Comparison of ENCODE assay signal across 8 cellular contexts in genomic region chr12:6965026-6965661, GRCh38. TPM values are rescaled to one million over a fixed set of nuclear protein-coding genes. Genes with fewer than 3 reads are reported as not detected.
A peak's percentile ranks its signal among the peaks of the same experiment; 100 is the strongest.
DNase-seq lines count a peak whose midpoint lies in the region; ATAC-seq and TF ChIP-seq lines count a peak whose summit lies in the region.

No MANE protein-coding gene starts in this region.

- peaks cover 47 to 54% of the 10 kb centered on the region in 2 experiments for H3K36me3 ChIP-seq in mesenchymal stem cell (ENCODE audit: control insufficient read depth in 1 of 2, insufficient read depth in 2 of 2, low read depth in 1 of 2, low read length in 2 of 2)

- peak overlapping the region; percentile 2 for H3K27ac ChIP-seq in mesenchymal stem cell (ENCODE audit: low read length, poor library complexity, severe bottlenecking)

- H3K9me3 ChIP-seq in mesenchymal stem cell (ENCODE audit: control insufficient read depth, low read length) = no peaks in the 10 kb centered on the region

- peaks cover 25% of the 10 kb centered on the region for H3K4me1 ChIP-seq in mesenchymal stem cell (ENCODE audit: control insufficient read depth, insufficient read depth, low read depth, low read length)

- H3K4me3 ChIP-seq in GM12864 (ENCODE audit: low read depth, low read length) (no peak overlapping the region), mesenchymal stem cell (ENCODE audit: insufficient read depth in 1 of 2, low read depth in 1 of 2, low read length in 2 of 2) (no peak overlapping the region)

- no peak overlapping the region for H2BK12ac ChIP-seq in mesenchymal stem cell (ENCODE audit: low read length in 2 of 2)

- no peaks in the 10 kb centered on the region for H3K9me3 Mint-ChIP-seq in activated CD4-positive, alpha-beta memory T cell treated with anti-CD3 and anti-CD28 coated beads for 36 hours

- H3K27me3 ChIP-seq in mesenchymal stem cell (ENCODE audit: control insufficient read depth in 1 of 2, insufficient read depth in 1 of 2, low read length in 2 of 2) = no peaks in the 10 kb centered on the region

- H2BK15ac ChIP-seq in mesenchymal stem cell (ENCODE audit: low read depth, poor library complexity, severe bottlenecking) = no peak overlapping the region

- H3K79me1 ChIP-seq in mesenchymal stem cell (replicated peaks; ENCODE audit: low read length, poor library complexity, severe bottlenecking) = peaks cover 11% of the 10 kb centered on the region

- H2BK120ac ChIP-seq in mesenchymal stem cell (ENCODE audit: low read depth, low read length) = no peak overlapping the region

- no peak overlapping the region for H2BK5ac ChIP-seq in mesenchymal stem cell (ENCODE audit: low read depth, low read length, poor library complexity, severe bottlenecking)

- CTCF ChIA-PET in activated CD4-positive, alpha-beta memory T cell treated with anti-CD3 and anti-CD28 coated beads for 36 hours (lab: Charles Lee) = interaction anchor here (0.6 to 13.5 kb wide), 15 partner anchors 13 to 173 kb away, joined by 3 to 586 read pairs (median 7); partner anchors contain the start of genes C12orf57, LPCAT3, PTPN6 and RNU7-1

- H3K36me3 Mint-ChIP-seq in activated CD4-positive, alpha-beta memory T cell treated with anti-CD3 and anti-CD28 coated beads for 36 hours = peaks cover 51% of the 10 kb centered on the region

- H3K9ac ChIP-seq in mesenchymal stem cell (ENCODE audit: low read length) = peak overlapping the region; percentile 75

- no peak overlapping the region for H3K23ac ChIP-seq in mesenchymal stem cell (ENCODE audit: low read length in 2 of 2)

- peak overlapping the region in 1 of 2 experiments; percentile 1 for H3K4ac ChIP-seq in mesenchymal stem cell (ENCODE audit: low read depth in 1 of 2, low read length in 2 of 2)

- WGBS in mesenchymal stem cell = 30% methylated on average over 12 of the region's 12 CpGs

- DNase-seq in GM12864 (ENCODE audit: low read depth) (no peak), NCI-H69 (lab: John Stamatoyannopoulos, UW) (peak; percentile 94), mesenchymal stem cell (peak; percentile 85)
- DNase-seq in activated CD4-positive, alpha-beta memory T cell treated with anti-CD3 and anti-CD28 coated beads for 36 hours = peak; percentile 93
- DNase-seq in effector CD4-positive, alpha-beta T cell = peak; percentile 86
- peak; percentile 84 for DNase-seq in stimulated activated CD8-positive, alpha-beta memory T cell treated with anti-CD3 and anti-CD28 coated beads, Interleukin-15, amount 100 ng/mL, for 1 hour (ENCODE audit: low read depth)

- peak overlapping the region; percentile 89 for H3K27ac Mint-ChIP-seq in activated CD4-positive, alpha-beta memory T cell treated with anti-CD3 and anti-CD28 coated beads for 36 hours

- intact Hi-C loops in activated CD4-positive, alpha-beta memory T cell treated with anti-CD3 and anti-CD28 coated beads for 36 hours (cut with micrococcal nuclease) = loop anchor here (1.0 kb wide), 2 partner anchors 21 to 41 kb away; partner anchors contain the start of gene C12orf57

- peak overlapping the region; percentile 84 for H4K91ac ChIP-seq in mesenchymal stem cell (ENCODE audit: low read length)

- H3K27me3 Mint-ChIP-seq in activated CD4-positive, alpha-beta memory T cell treated with anti-CD3 and anti-CD28 coated beads for 36 hours = no peaks in the 10 kb centered on the region

- no peak overlapping the region for H4K8ac ChIP-seq in mesenchymal stem cell (ENCODE audit: low read length)

- H3K14ac ChIP-seq in mesenchymal stem cell (ENCODE audit: low read length in 2 of 2) = no peak overlapping the region

- H2AFZ ChIP-seq in mesenchymal stem cell (ENCODE audit: low read depth, low read length) = no peak overlapping the region

- peaks cover 72% of the 10 kb centered on the region for H3K4me1 Mint-ChIP-seq in activated CD4-positive, alpha-beta memory T cell treated with anti-CD3 and anti-CD28 coated beads for 36 hours (ENCODE audit: low read depth)

- no peak overlapping the region for H3K18ac ChIP-seq in mesenchymal stem cell (ENCODE audit: low read depth in 1 of 2, low read length in 2 of 2)

- peak; percentile 88 for TF ChIP-seq CTCF in GM12864 (IDR thresholded peaks at IDR 0.05; ENCODE audit: low read depth, low read length, missing control alignments)

- peak; percentile 32 for ATAC-seq in HG03442 (IDR thresholded peaks at IDR 0.05; ENCODE audit: unreplicated experiment)
- no peak for ATAC-seq in GM18502 (IDR thresholded peaks at IDR 0.05; ENCODE audit: poor library complexity, unreplicated experiment)

- POLR2A ChIA-PET in activated CD4-positive, alpha-beta memory T cell treated with anti-CD3 and anti-CD28 coated beads for 36 hours (lab: Charles Lee) = interaction anchor here (0.7 to 13.2 kb wide), 4 partner anchors 17 to 143 kb away, joined by 3 to 507 read pairs (median 4); partner anchors contain the start of genes C12orf57, PTPN6 and RNU7-1

- no peak overlapping the region for H3K4me2 ChIP-seq in mesenchymal stem cell (ENCODE audit: low read length, poor library complexity, severe bottlenecking)

- no peak overlapping the region for H3K4me3 Mint-ChIP-seq in activated CD4-positive, alpha-beta memory T cell treated with anti-CD3 and anti-CD28 coated beads for 36 hours

- no peak overlapping the region for H2AK5ac ChIP-seq in mesenchymal stem cell (ENCODE audit: low read length, severe bottlenecking)

RNA-seq across cellular contexts. Expression of gene PHB2, which starts 5.3 kb away (rescaled TPM):
- 100 to 1,000 TPM; 334 to 346 TPM for total RNA-seq in activated CD4-positive, alpha-beta memory T cell treated with anti-CD3 and anti-CD28 coated beads for 36 hours
- 253 TPM for polyA plus RNA-seq in mesenchymal stem cell (2013, experiment 1 of 2)
- 265 TPM for polyA plus RNA-seq in mesenchymal stem cell (2013, experiment 2 of 2)

RNA-seq across cellular contexts. Expression of gene EMG1, which starts 5.6 kb away (rescaled TPM):
- 10 to 100 TPM; 76.5 to 81.5 TPM for total RNA-seq in activated CD4-positive, alpha-beta memory T cell treated with anti-CD3 and anti-CD28 coated beads for 36 hours
- 30.6 TPM for polyA plus RNA-seq in mesenchymal stem cell (2013, experiment 1 of 2)
- polyA plus RNA-seq in mesenchymal stem cell (2013, experiment 2 of 2) = 32.3 TPM

RNA-seq across cellular contexts. Expression of gene PTPN6, which starts 14.0 kb away (rescaled TPM):
- total RNA-seq in activated CD4-positive, alpha-beta memory T cell treated with anti-CD3 and anti-CD28 coated beads for 36 hours = 100 to 1,000 TPM; 321 to 324 TPM
- polyA plus RNA-seq in mesenchymal stem cell (2013, experiment 1 of 2) = 0.73 TPM
- 1.2 TPM for polyA plus RNA-seq in mesenchymal stem cell (2013, experiment 2 of 2)

RNA-seq across cellular contexts. Expression of gene C12orf57, which starts 21.3 kb away (rescaled TPM):
- total RNA-seq in activated CD4-positive, alpha-beta memory T cell treated with anti-CD3 and anti-CD28 coated beads for 36 hours = 100 to 1,000 TPM; 257 to 272 TPM
- polyA plus RNA-seq in mesenchymal stem cell (2013, experiment 1 of 2) = 186 TPM
- 188 TPM for polyA plus RNA-seq in mesenchymal stem cell (2013, experiment 2 of 2)

RNA-seq across cellular contexts. Expression of gene RNU7-1, which starts 21.5 kb away (rescaled TPM):
- not detected for total RNA-seq in activated CD4-positive, alpha-beta memory T cell treated with anti-CD3 and anti-CD28 coated beads for 36 hours
- not detected for polyA plus RNA-seq in mesenchymal stem cell (2013, experiment 1 of 2)
- polyA plus RNA-seq in mesenchymal stem cell (2013, experiment 2 of 2) = not detected
